32 cellular contexts compared by ENCODE assay signal in genomic region chr7:117395743-117396142, GRCh38. TPM values are rescaled to one million over a fixed set of nuclear protein-coding genes. Genes with fewer than 3 reads are reported as not detected.
"Had no signal": no experiment of that assay in that cellular context is flagged by ENCODE, and none has a peak within 500 bp of the region (broad histone marks: within the 10 kb centered on the region; RNA-seq: fewer than 3 reads in every experiment).

No MANE protein-coding gene starts in this region.

- DNase-seq: activated CD4-positive, alpha-beta T cell treated with anti-CD3 and anti-CD28 coated beads for 1 hour; activated CD4-positive, alpha-beta T cell treated with anti-CD3 and anti-CD28 coated beads for 48 hours; activated CD4-positive, CD25-positive, alpha-beta regulatory T cell; activated CD8-positive, alpha-beta T cell treated with anti-CD3 and anti-CD28 coated beads for 36 hours; activated gamma-delta T cell; activated naive CD4-positive, alpha-beta T cell treated with anti-CD3 and anti-CD28 coated beads for 36 hours; activated T-cell treated with anti-CD3 and anti-CD28 coated beads, Interleukin-2, amount 50 U/mL, for 1 hour; anterior cingulate cortex; caudate nucleus; NCI-H1092 treated with DMSO at 0.1 percent for 48 hours; NCI-H1417; NCI-H146; NCI-H187; NCI-H2029 treated with DMSO at 0.1 percent for 48 hours; NCI-H345; NCI-H524 treated with DMSO at 0.1 percent for 48 hours; SHP77; T1000; WERI-Rb-1 had no signal

- H3K4me3 ChIP-seq: SJCRH30, SK-N-MC had no signal

- ATAC-seq: activated CD8-positive, alpha-beta T cell treated with anti-CD3 and anti-CD28 coated beads for 36 hours; activated naive CD4-positive, alpha-beta T cell treated with anti-CD3 and anti-CD28 coated beads, Interleukin-2, amount 50 U/mL, for 72 hours; Panc1 had no signal

- H3K36me3 ChIP-seq: SJCRH30, WERI-Rb-1 had no signal

- H3K27ac ChIP-seq: KMS-11, SJCRH30, SK-N-MC, WERI-Rb-1 had no signal

- H3K4me2 ChIP-seq: KMS-11 had no signal

- H3K9ac ChIP-seq: KMS-11 had no signal

- H3K27me3 ChIP-seq: SJCRH30 had no signal

- H3K9me3 ChIP-seq: SJCRH30 had no signal

RNA-seq across cellular contexts. Expression of gene ASZ1, which starts 31.6 kb away (rescaled TPM):
- total RNA-seq: activated CD8-positive, alpha-beta memory T cell treated with anti-CD3 and anti-CD28 coated beads for 36 hours; activated CD8-positive, alpha-beta T cell treated with anti-CD3 and anti-CD28 coated beads for 36 hours; activated naive CD4-positive, alpha-beta T cell treated with anti-CD3 and anti-CD28 coated beads for 36 hours; activated naive CD4-positive, alpha-beta T cell treated with anti-CD3 and anti-CD28 coated beads, Interleukin-2, amount 50 U/mL, for 72 hours; activated T-helper 2 cell treated with anti-CD3 and anti-CD28 coated beads, Interferon-gamma antibody, Interleukin-2, Interleukin-4, amounts not matched to agents 10 μg/mL and 5 μg/mL and 100 μg/mL, durations not matched to agents 14 hours and 24 hours and 36 hours; bronchial epithelial cell; M059J; NCI-H460; RPMI7951; SJCRH30; T-helper 1 cell treated with Interleukin-12 subunit alpha and Interleukin-12 subunit beta and Interleukin-4 antibody, amounts not matched to agents 30 ng/mL and 1 ng/mL, for 36 hours; T-helper 2 cell treated with Interferon-gamma antibody and Interleukin-4, amounts not matched to agents 100 ng/mL and 5 ng/mL, for 36 hours had no signal
